ENCODE assay signal across 8 cellular contexts in the genomic region with DNA sequence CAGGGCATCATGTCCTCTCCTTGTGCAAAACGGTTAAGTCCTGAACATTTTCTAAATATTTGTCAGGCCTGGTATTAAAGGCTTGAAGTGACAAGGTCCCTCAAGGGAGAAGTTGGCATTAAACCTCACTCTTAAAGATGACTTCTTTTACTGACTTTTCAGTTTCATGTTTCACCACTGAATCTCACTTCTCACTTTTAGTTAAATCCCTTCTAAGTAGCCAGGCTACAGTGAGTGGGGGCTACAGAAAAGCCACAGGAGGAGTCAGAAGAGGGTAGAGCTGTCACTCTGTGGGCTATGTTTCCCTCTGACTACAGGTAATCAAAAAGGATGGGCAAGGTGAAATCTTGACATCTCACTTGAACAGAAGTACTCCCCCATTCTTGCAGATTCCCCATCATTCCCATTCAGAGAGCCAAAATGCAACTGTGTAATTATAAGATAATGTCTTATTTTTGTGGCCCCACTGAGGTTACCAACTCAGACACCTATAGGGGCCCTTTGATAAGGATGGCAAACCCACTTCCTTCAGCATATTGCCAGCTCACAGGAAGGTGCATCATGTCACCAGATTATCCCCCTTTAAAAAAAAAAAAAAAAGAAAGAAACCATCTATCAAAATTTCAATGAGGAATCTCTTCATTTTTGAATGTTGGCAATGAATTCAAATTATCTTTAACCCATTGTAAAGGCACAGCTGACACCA.
A peak's percentile ranks its signal among the peaks of the same experiment; 100 is the strongest.
DNase-seq lines count a peak whose midpoint lies in the region; ATAC-seq lines count a peak whose summit lies in the region.

No MANE protein-coding gene starts in this region.

- peaks cover 20% of the 10 kb centered on the region for H3K4me1 Mint-ChIP-seq in activated naive CD8-positive, alpha-beta T cell treated with anti-CD3 and anti-CD28 coated beads for 36 hours

- H3K27me3 Mint-ChIP-seq in activated naive CD8-positive, alpha-beta T cell treated with anti-CD3 and anti-CD28 coated beads for 36 hours = no peaks in the 10 kb centered on the region

- no peak overlapping the region for H3K4me3 Mint-ChIP-seq in activated naive CD8-positive, alpha-beta T cell treated with anti-CD3 and anti-CD28 coated beads for 36 hours

- peak overlapping the region; percentile 42 for H3K27ac Mint-ChIP-seq in activated naive CD8-positive, alpha-beta T cell treated with anti-CD3 and anti-CD28 coated beads for 36 hours

- ATAC-seq in GM18499 (IDR thresholded peaks at IDR 0.05; ENCODE audit: insufficient read depth, unreplicated experiment) (peak; percentile 91), GM19467 (IDR thresholded peaks at IDR 0.05; ENCODE audit: unreplicated experiment) (peak; percentile 92), HG03159 (IDR thresholded peaks at IDR 0.05; ENCODE audit: unreplicated experiment) (peak; percentile 97)

- peaks cover 10% of the 10 kb centered on the region for H3K9me3 Mint-ChIP-seq in activated naive CD8-positive, alpha-beta T cell treated with anti-CD3 and anti-CD28 coated beads for 36 hours

- peak; percentile 23 for DNase-seq in activated naive CD8-positive, alpha-beta T cell treated with anti-CD3 and anti-CD28 coated beads for 36 hours
- DNase-seq in DMS79 treated with DMSO at 0.1 percent for 48 hours (lab: John Stamatoyannopoulos, UW) = no peak
- no peak for DNase-seq in occipital lobe (lab: John Stamatoyannopoulos, UW)
- DNase-seq in nucleus accumbens (lab: John Stamatoyannopoulos, UW) = no peak
- no peak for DNase-seq in activated CD8-positive, alpha-beta memory T cell treated with anti-CD3 and anti-CD28 coated beads, Interleukin-2, amount 50 U/mL, for 4 hours

- H3K36me3 Mint-ChIP-seq in activated naive CD8-positive, alpha-beta T cell treated with anti-CD3 and anti-CD28 coated beads for 36 hours = peaks cover 5% of the 10 kb centered on the region
